Comparison of ENCODE assay signal across 1 cellular context in genomic region chr14:83196235-83196634, GRCh38.
TF ChIP-seq lines count a peak whose summit lies in the region.

No MANE protein-coding gene starts in this region.

TF ChIP-seq in HepG2, 621 proteins besides CTCF, POLR2A, EP300 and RAD21 (continued from another document):
- TF ChIP-seq ZHX2 (IDR thresholded peaks at IDR 0.05; ENCODE audit: low read depth) (no peak), ZHX2 (CRISPR knock-in tag; IDR thresholded peaks at IDR 0.05; ENCODE audit: borderline replicate concordance) (no peak), HNF4G (IDR thresholded peaks at IDR 0.05; ENCODE audit: borderline replicate concordance, low read depth, low read length) (no peak), HNF4G (CRISPR knock-in tag; IDR thresholded peaks at IDR 0.05; ENCODE audit: borderline replicate concordance, low read depth) (no peak), ZNF280D (CRISPR knock-in tag; IDR thresholded peaks at IDR 0.05) (no peak), ZNF44 (CRISPR knock-in tag; IDR thresholded peaks at IDR 0.05) (no peak), ZNF776 (CRISPR knock-in tag; IDR thresholded peaks at IDR 0.05) (no peak)
